In genomic region chr16:23466162-23466885, GRCh38 we compare ENCODE assay signal across 13 cellular contexts. TPM values are rescaled to one million over a fixed set of nuclear protein-coding genes. Genes with fewer than 3 reads are reported as not detected.
DNase-seq lines count a peak whose midpoint lies in the region; ATAC-seq, FAIRE-seq and TF ChIP-seq lines count a peak whose summit lies in the region.
"Had no signal": no experiment of that assay in that cellular context is flagged by ENCODE, and none has a peak within 500 bp of the region (broad histone marks: within the 10 kb centered on the region; RNA-seq: fewer than 3 reads in every experiment).

No MANE protein-coding gene starts in this region.

- H3K27ac Mint-ChIP-seq in MCF 10A (ENCODE audit: low read depth, unreplicated experiment) (peak overlapping the region; percentile 11), neural progenitor cell (no peak overlapping the region)
- H3K27ac Mint-ChIP-seq: T-helper 2 cell treated with Interferon-gamma antibody and Interleukin-4, amounts not matched to agents 5 μg/mL and 100 μg/mL, for 36 hours had no signal

- H3K79me2 ChIP-seq in PC-3 (ENCODE audit: low read length) (no peaks in the 10 kb centered on the region), neural progenitor cell (ENCODE audit: low read depth) (no peaks in the 10 kb centered on the region)

- H3F3A ChIP-seq in PC-3 (ENCODE audit: low read length, unreplicated experiment) = no peaks in the 10 kb centered on the region
- H3F3A ChIP-seq in neural progenitor cell (ENCODE audit: low read depth) = peaks cover 29% of the 10 kb centered on the region

- H3K27me3 Mint-ChIP-seq in MCF 10A (ENCODE audit: insufficient read depth, unreplicated experiment) = no peaks in the 10 kb centered on the region
- peaks cover 2% of the 10 kb centered on the region for H3K27me3 Mint-ChIP-seq in neural progenitor cell (ENCODE audit: insufficient read depth, low read depth)
- H3K27me3 Mint-ChIP-seq: central memory CD8-positive, alpha-beta T cell had no signal

- H3K4me3 Mint-ChIP-seq in MCF 10A (ENCODE audit: unreplicated experiment) (no peak overlapping the region), neural progenitor cell (no peak overlapping the region)
- H3K4me3 Mint-ChIP-seq: central memory CD8-positive, alpha-beta T cell; T-helper 2 cell treated with Interferon-gamma antibody and Interleukin-4, amounts not matched to agents 5 μg/mL and 100 μg/mL, for 36 hours had no signal

- TSS peak; percentile 33 for BruUV-seq in MCF 10A (replicated peaks; lab: Mats Ljungman, UMichigan)
- BruUV-seq in PC-3 (replicated peaks; lab: Mats Ljungman, UMichigan) = no TSS peak

- no peak overlapping the region for H3K9ac ChIP-seq in PC-3 (ENCODE audit: low read length)
- H3K9ac ChIP-seq in skeletal muscle satellite cell (ENCODE audit: low read depth, low read length) = no peak overlapping the region
- H3K9ac ChIP-seq in neural progenitor cell = no peak overlapping the region

- TF ChIP-seq POLR2A in breast epithelium (IDR thresholded peaks at IDR 0.05) = no peak

- H3K4me3 ChIP-seq in breast epithelium (no peak overlapping the region), PC-3 (ENCODE audit: low read length) (no peak overlapping the region), skeletal muscle satellite cell (ENCODE audit: low read length) (no peak overlapping the region), neural progenitor cell (no peak overlapping the region)

- H3K27me3 ChIP-seq in breast epithelium (no peaks in the 10 kb centered on the region), PC-3 (ENCODE audit: low read length) (no peaks in the 10 kb centered on the region), skeletal muscle satellite cell (ENCODE audit: control insufficient read depth, insufficient read depth, low read length) (no peaks in the 10 kb centered on the region), neural progenitor cell (no peaks in the 10 kb centered on the region)
- H3K27me3 ChIP-seq: BE2C had no signal

- H3K27ac ChIP-seq in breast epithelium (no peak overlapping the region), PC-3 (ENCODE audit: low read length) (peak overlapping the region; percentile 67), epithelial cell of prostate (peak overlapping the region; percentile 44), neural progenitor cell (no peak overlapping the region)

- intact Hi-C loops in MCF 10A (cut with micrococcal nuclease) = loop anchor here (1.0 kb wide), 1 partner anchor 38 kb away; no protein-coding TSS in a partner anchor
- intact Hi-C loops in breast epithelium (cut with DNase I; ENCODE audit: low total_unique reads) = no loop called here
- intact Hi-C loops in PC-3 (cut with micrococcal nuclease) = loop anchor here (10.0 kb wide), 1 partner anchor 78 kb away; no protein-coding TSS in a partner anchor

- H3K4me1 ChIP-seq in breast epithelium = peaks cover 0 to 16% of the 10 kb centered on the region in 2 donors
- H3K4me1 ChIP-seq in PC-3 (ENCODE audit: insufficient read depth, low read length) = peaks cover 25% of the 10 kb centered on the region
- H3K4me1 ChIP-seq in skeletal muscle satellite cell (ENCODE audit: control insufficient read depth, insufficient read depth, low read length) = peaks cover 11% of the 10 kb centered on the region
- H3K4me1 ChIP-seq in neural progenitor cell = no peaks in the 10 kb centered on the region
- H3K4me1 ChIP-seq: BE2C had no signal

- POLR2A ChIA-PET in MCF 10A (lab: Yijun Ruan, JAX) (interaction anchor here (0.5 to 1.5 kb wide), 3 partner anchors 13 to 38 kb away, joined by 3 to 5 read pairs (median 3); partner anchors contain the start of gene COG7), PC-3 (lab: Charles Lee; ENCODE audit: unreplicated experiment) (no interaction called here)

- ATAC-seq in PC-3 (peak; percentile 93), HG02981 (IDR thresholded peaks at IDR 0.05; ENCODE audit: unreplicated experiment) (no peak)

- DNase-seq in MCF 10A (ENCODE audit: unreplicated experiment) (peak; percentile 82), breast epithelium (ENCODE audit: low spot score in 2 of 2) (no peak), PC-3 (peak; percentile 92), epithelial cell of prostate (ENCODE audit: low read depth, low spot score) (peak; percentile 93), GM19239 (ENCODE audit: insufficient read length, low spot score) (no peak), neural progenitor cell (ENCODE audit: low spot score) (no peak)
- DNase-seq: BE2C, mesendoderm, NCI-H1048 had no signal

- H3K4me1 Mint-ChIP-seq in MCF 10A (ENCODE audit: insufficient read depth, unreplicated experiment) (peaks cover 17% of the 10 kb centered on the region), neural progenitor cell (no peaks in the 10 kb centered on the region)

- CTCF ChIA-PET in MCF 10A (lab: Yijun Ruan, JAX) = interaction anchor here (0.6 to 1.1 kb wide), 4 partner anchors 10 to 1215 kb away, joined by 3 to 5 read pairs (median 4); no protein-coding TSS in a partner anchor
- CTCF ChIA-PET in PC-3 (lab: Charles Lee) = interaction anchor here (0.7 kb wide), 1 partner anchor 31 kb away, joined by 3 read pairs; no protein-coding TSS in a partner anchor

- H3K36me3 ChIP-seq in breast epithelium (peaks cover 6% of the 10 kb centered on the region), PC-3 (ENCODE audit: low read depth, low read length) (peaks cover 30% of the 10 kb centered on the region), skeletal muscle satellite cell (ENCODE audit: insufficient read depth, low read length) (peaks cover 43% of the 10 kb centered on the region), neural progenitor cell (peaks cover 5% of the 10 kb centered on the region)

- no peak overlapping the region for H2AFZ ChIP-seq in PC-3 (ENCODE audit: low read length)
- H2AFZ ChIP-seq in neural progenitor cell (replicated peaks) = no peak overlapping the region

- no peaks in the 10 kb centered on the region for H3K9me3 Mint-ChIP-seq in MCF 10A (ENCODE audit: unreplicated experiment)
- H3K9me3 Mint-ChIP-seq in neural progenitor cell = no peaks in the 10 kb centered on the region
- H3K9me3 Mint-ChIP-seq: central memory CD8-positive, alpha-beta T cell; T-helper 2 cell treated with Interferon-gamma antibody and Interleukin-4, amounts not matched to agents 5 μg/mL and 100 μg/mL, for 36 hours had no signal

- H3K36me3 Mint-ChIP-seq in MCF 10A (ENCODE audit: insufficient read depth, unreplicated experiment) = peaks cover 33% of the 10 kb centered on the region
- peaks cover 23% of the 10 kb centered on the region for H3K36me3 Mint-ChIP-seq in neural progenitor cell

- no peak for FAIRE-seq in GM19239 (lab: Jason Lieb, UNC)

- no peaks in the 10 kb centered on the region for H4K20me1 ChIP-seq in PC-3 (ENCODE audit: low read length)
- peaks cover 22% of the 10 kb centered on the region for H4K20me1 ChIP-seq in neural progenitor cell (ENCODE audit: low read depth)

- H3K4me2 ChIP-seq in PC-3 (ENCODE audit: low read length) = peak overlapping the region; percentile 36
- peak overlapping the region; percentile 7 for H3K4me2 ChIP-seq in skeletal muscle satellite cell (ENCODE audit: low read length)
- no peak overlapping the region for H3K4me2 ChIP-seq in neural progenitor cell

- H3K9me2 ChIP-seq in PC-3 (replicated peaks; ENCODE audit: low read length) = no peaks in the 10 kb centered on the region

- H3K9me3 ChIP-seq in breast epithelium (no peaks in the 10 kb centered on the region), PC-3 (ENCODE audit: low read length) (no peaks in the 10 kb centered on the region), skeletal muscle satellite cell (replicated peaks; ENCODE audit: low read length) (no peaks in the 10 kb centered on the region), neural progenitor cell (ENCODE audit: low read depth) (no peaks in the 10 kb centered on the region)
- H3K9me3 ChIP-seq: BE2C had no signal

- TF ChIP-seq CTCF in MCF 10A (IDR thresholded peaks at IDR 0.05; ENCODE audit: unreplicated experiment) (no peak), breast epithelium (IDR thresholded peaks at IDR 0.05) (no peak), PC-3 (conservative IDR thresholded peaks at IDR 0.05; ENCODE audit: low read depth, low read length) (no peak), neural progenitor cell (IDR thresholded peaks at IDR 0.05) (no peak)

RNA-seq across cellular contexts. Expression of gene COG7, which starts 13.3 kb away (rescaled TPM):
- 10.0 and 16.7 TPM in 2 replicates for total RNA-seq in MCF 10A (2022)
- 10 to 100 TPM; 12.8 to 31.6 (median 29.2) TPM for total RNA-seq in breast epithelium
- total RNA-seq in PC-3 (2014; rRNA removed) = 8.6 and 13.5 TPM in 2 replicates
- total RNA-seq in skeletal muscle satellite cell (2012; rRNA removed) = 13.8 and 17.0 TPM in 2 replicates
- 19.1 and 21.6 TPM in 2 replicates for total RNA-seq in neural progenitor cell (ENCODE audit: low replicate concordance)

RNA-seq across cellular contexts. Expression of gene GGA2, which starts 44.0 kb away (rescaled TPM):
- total RNA-seq in MCF 10A (2022) (22.2 and 40.9 TPM in 2 replicates), breast epithelium (10 to 100 TPM; 42.9 to 72.0 (median 61.9) TPM), PC-3 (2014; rRNA removed) (26.5 and 29.0 TPM in 2 replicates), neural progenitor cell (ENCODE audit: low replicate concordance) (139 and 180 TPM in 2 replicates)
- 18.0 and 21.0 TPM in 2 replicates for total RNA-seq in skeletal muscle satellite cell (2012; rRNA removed)

Comparison
In these comparisons a context has a peak if more than half of its experiments do, and no peak if none do; other contexts are left out.
1. DNase-seq: peak in MCF 10A (single experiment), PC-3 (single experiment) and epithelial cell of prostate (single experiment); none in breast epithelium (0 of 2), GM19239 (single experiment) and neural progenitor cell (single experiment).
2. H3K27ac ChIP-seq: peak in PC-3 (single experiment) and epithelial cell of prostate (single experiment); none in breast epithelium (0 of 2) and neural progenitor cell (single experiment).